In genomic region chr18:10020176-10020575, GRCh38 we compare ENCODE assay signal across 13 cellular contexts.
DNase-seq lines count a peak whose midpoint lies in the region; ATAC-seq and FAIRE-seq lines count a peak whose summit lies in the region.
"Had no signal": no experiment of that assay in that cellular context is flagged by ENCODE, and none has a peak within 500 bp of the region (broad histone marks: within the 10 kb centered on the region; RNA-seq: fewer than 3 reads in every experiment).

No MANE protein-coding gene starts in this region.

- peak; percentile 13 for FAIRE-seq in islet of Langerhans (lab: Jason Lieb, UNC)

- ATAC-seq in HG02884 (IDR thresholded peaks at IDR 0.05; ENCODE audit: unreplicated experiment) = no peak

- DNase-seq in COLO668 (lab: John Stamatoyannopoulos, UW; ENCODE audit: unreplicated experiment) (peak; percentile 77), NCI-H1105 treated with DMSO at 0.1 percent for 48 hours (lab: John Stamatoyannopoulos, UW) (peak; percentile 83), NCI-H774 (lab: John Stamatoyannopoulos, UW) (peak; percentile 90), NCI-H226 (no peak), putamen (ENCODE audit: low spot score) (no peak)
- DNase-seq in activated T-cell treated with anti-CD3 and anti-CD28 coated beads, Interleukin-2, amount 50 U/mL, for 1 hour = no peak
- DNase-seq: activated CD4-positive, alpha-beta T cell treated with anti-CD3 and anti-CD28 coated beads for 48 hours; activated effector memory CD4-positive, alpha-beta T cell treated with Interleukin-2 at 50 U/mL for 16 hours; NCI-H446 treated with DMSO at 0.1 percent for 48 hours; sigmoid colon; transverse colon had no signal

Comparison
In these comparisons a context has a peak if more than half of its experiments do, and no peak if none do; other contexts are left out.
1. DNase-seq: peak in COLO668 (single experiment), NCI-H1105 treated with DMSO at 0.1 percent for 48 hours (single experiment) and NCI-H774 (single experiment); none in NCI-H226 (single experiment), activated T-cell treated with anti-CD3 and anti-CD28 coated beads, Interleukin-2, amount 50 U/mL, for 1 hour (single experiment) and putamen (single experiment).